In genomic region chr18:8707946-8708345, GRCh38 we compare ENCODE assay signal across 11 cellular contexts. TPM values are rescaled to one million over a fixed set of nuclear protein-coding genes. Genes with fewer than 3 reads are reported as not detected.
A peak's percentile ranks its signal among the peaks of the same experiment; 100 is the strongest.
DNase-seq lines count a peak whose midpoint lies in the region; ATAC-seq and TF ChIP-seq lines count a peak whose summit lies in the region.
"Had no signal": no experiment of that assay in that cellular context is flagged by ENCODE, and none has a peak within 500 bp of the region (broad histone marks: within the 10 kb centered on the region; RNA-seq: fewer than 3 reads in every experiment).

No MANE protein-coding gene starts in this region.

- no peak for ATAC-seq in naive thymus-derived CD8-positive, alpha-beta T cell
- no peak for ATAC-seq in HG03039 (IDR thresholded peaks at IDR 0.05; ENCODE audit: unreplicated experiment)

- TF ChIP-seq CTCF in dorsolateral prefrontal cortex (IDR thresholded peaks at IDR 0.05 in 54 of 56, conservative IDR thresholded peaks at IDR 0.05 in 2 of 56; ENCODE audit: low read depth in 1 of 56, partially characterized antibody in 56 of 56): no peak

- H3K27ac ChIP-seq in HUES48 (ENCODE audit: low read depth, low read length): no peak overlapping the region
- peak overlapping the region in 26 of 59 donors; percentile 1 to 93 (median 62) for H3K27ac ChIP-seq in dorsolateral prefrontal cortex
- H3K27ac ChIP-seq: cardiac muscle cell, SJCRH30 had no signal

- DNase-seq in ACHN: peak; percentile 37
- DNase-seq in dorsolateral prefrontal cortex: no peak
- DNase-seq in naive thymus-derived CD8-positive, alpha-beta T cell: no peak
- no peak for DNase-seq in DMS79 (lab: John Stamatoyannopoulos, UW)
- no peak for DNase-seq in central memory CD4-positive, alpha-beta T cell
- DNase-seq in HPDE6-E6E7 (ENCODE audit: extremely low spot score): no peak
- DNase-seq: NCI-H1436 treated with DMSO at 0.1 percent for 48 hours, SJCRH30 had no signal

- H3K9me3 ChIP-seq in HUES48 (ENCODE audit: control insufficient read depth, insufficient read depth, low read length): no peaks in the 10 kb centered on the region
- H3K9me3 ChIP-seq: SJCRH30 had no signal

- POLR2A ChIA-PET in naive thymus-derived CD8-positive, alpha-beta T cell (lab: Charles Lee): no interaction called here

- H3K36me3 ChIP-seq in HUES48 (ENCODE audit: control insufficient read depth, insufficient read depth, low read length): no peaks in the 10 kb centered on the region
- H3K36me3 ChIP-seq: cardiac muscle cell, SJCRH30 had no signal

- peaks cover 17% of the 10 kb centered on the region for H3K27me3 ChIP-seq in HUES48 (ENCODE audit: control insufficient read depth, insufficient read depth, low read length)
- no peaks in the 10 kb centered on the region for H3K27me3 ChIP-seq in dorsolateral prefrontal cortex
- H3K27me3 ChIP-seq: SJCRH30 had no signal

- H3K4me3 ChIP-seq in HUES48 (ENCODE audit: low read depth, low read length) (peak overlapping the region; percentile 64), dorsolateral prefrontal cortex (peak overlapping the region in 54 of 59 donors; percentile 1 to 86 (median 70))
- H3K4me3 ChIP-seq: SJCRH30 had no signal

- H3K36me3 Mint-ChIP-seq in naive thymus-derived CD8-positive, alpha-beta T cell: peaks cover 0 to 3% (median 0%) of the 10 kb centered on the region in 3 donors

- intact Hi-C loops in dorsolateral prefrontal cortex (cut with DNase I): loop anchor here (5.0 to 10.0 kb wide), 6 partner anchors 59 to 627 kb away; partner anchors contain the start of genes ANKRD12 (in 1 of the 2) and TWSG1 (in 1 of the 2)

- H3K9ac ChIP-seq in HUES48 (ENCODE audit: low read depth, low read length): no peak overlapping the region

- peaks cover 0 to 4% (median 0%) of the 10 kb centered on the region in 9 donors for H3K9me3 Mint-ChIP-seq in naive thymus-derived CD8-positive, alpha-beta T cell

- peaks cover 20 to 48% (median 37%) of the 10 kb centered on the region in 5 donors for H3K27me3 Mint-ChIP-seq in naive thymus-derived CD8-positive, alpha-beta T cell

- in situ Hi-C loops in ACHN (cut with HindIII; ENCODE audit: low pct_ligation_motif_present, low pct_unique_long_range_greater_than_20kb, low sequenced_read_pairs): no loop called here

- H3K4me3 Mint-ChIP-seq in naive thymus-derived CD8-positive, alpha-beta T cell: peak overlapping the region in 8 of 10 donors; percentile 9 to 97 (median 94)

- H3K4me1 ChIP-seq in HUES48 (ENCODE audit: control insufficient read depth, insufficient read depth, low read length): peaks cover 39% of the 10 kb centered on the region
- H3K4me1 ChIP-seq: SJCRH30 had no signal

- peaks cover 12 to 27% (median 21%) of the 10 kb centered on the region in 4 donors for H3K4me1 Mint-ChIP-seq in naive thymus-derived CD8-positive, alpha-beta T cell

- H3K27ac Mint-ChIP-seq in naive thymus-derived CD8-positive, alpha-beta T cell: no peak overlapping the region

RNA-seq across cellular contexts. Expression of gene MTCL1, which starts 2.6 kb away (rescaled TPM):
- total RNA-seq in dorsolateral prefrontal cortex: 100 to 1,000 TPM in 2 of 120 experiments, 10 to 100 TPM in 118; 29.6 to 121 (median 68.1) TPM
- total RNA-seq in naive thymus-derived CD8-positive, alpha-beta T cell: under 1 TPM; 0.13 to 0.41 TPM
- not detected for polyA plus RNA-seq in naive thymus-derived CD8-positive, alpha-beta T cell

Comparison
In these comparisons a context has a peak if more than half of its experiments do, and no peak if none do; other contexts are left out.
1. RNA of gene MTCL1, which starts 2.6 kb away (total RNA-seq): 29.6 to 121 TPM in dorsolateral prefrontal cortex; 0.13 to 0.41 TPM in naive thymus-derived CD8-positive, alpha-beta T cell; every median in the first group is over 10 times any median in the second.